11 cellular contexts compared by ENCODE assay signal in genomic region chr13:23715762-23716235, GRCh38.
A peak's percentile ranks its signal among the peaks of the same experiment; 100 is the strongest.
DNase-seq lines count a peak whose midpoint lies in the region; ATAC-seq, FAIRE-seq and TF ChIP-seq lines count a peak whose summit lies in the region.
"Had no signal": no experiment of that assay in that cellular context is flagged by ENCODE, and none has a peak within 500 bp of the region (broad histone marks: within the 10 kb centered on the region; RNA-seq: fewer than 3 reads in every experiment).

No MANE protein-coding gene starts in this region.

- dilution Hi-C loops in endothelial cell of umbilical vein (cut with MboI; ENCODE audit: extremely low pct_ligation_motif_present, low sequenced_read_pairs) = no loop called here

- H4K20me1 ChIP-seq in endothelial cell of umbilical vein (replicated peaks; ENCODE audit: control insufficient read depth, extremely low read depth, insufficient read depth, low read length) (no peaks in the 10 kb centered on the region), osteoblast (ENCODE audit: insufficient read depth, low read length) (no peaks in the 10 kb centered on the region)

- no peak for FAIRE-seq in endothelial cell of umbilical vein (lab: Jason Lieb, UNC)
- FAIRE-seq: A204.1, islet of Langerhans had no signal

- TF ChIP-seq POLR2A in endothelial cell of umbilical vein (IDR thresholded peaks at IDR 0.05; ENCODE audit: low read depth, low read length) = no peak

- DNase-seq in DMS 273 (lab: John Stamatoyannopoulos, UW; ENCODE audit: unreplicated experiment) (peak; percentile 6), DMS 273 treated with DMSO at 0.1 percent for 48 hours (lab: John Stamatoyannopoulos, UW) (no peak), LNCaP clone FGC (ENCODE audit: low read depth) (no peak), endothelial cell of umbilical vein (ENCODE audit: low read depth, low spot score) (no peak), osteoblast (ENCODE audit: insufficient read length, low spot score, missing footprints) (no peak), NCI-H2196 treated with DMSO at 0.1 percent for 48 hours (lab: John Stamatoyannopoulos, UW; ENCODE audit: unreplicated experiment) (no peak)
- no peak for DNase-seq in activated effector memory CD4-positive, alpha-beta T cell treated with anti-CD3 and anti-CD28 coated beads, Interleukin-2, amount 50 U/mL, for 16 hours
- DNase-seq: T-cell had no signal

- no peak for ATAC-seq in HG03378 (IDR thresholded peaks at IDR 0.05; ENCODE audit: unreplicated experiment)
- ATAC-seq: T-cell had no signal

- H2AFZ ChIP-seq in endothelial cell of umbilical vein (ENCODE audit: low read depth, low read length) (no peak overlapping the region), osteoblast (ENCODE audit: low read length) (no peak overlapping the region)

- H3K9me3 ChIP-seq in endothelial cell of umbilical vein (replicated peaks; ENCODE audit: control insufficient read depth, insufficient read depth, low read length) (no peaks in the 10 kb centered on the region), osteoblast (ENCODE audit: low read depth, low read length) (no peaks in the 10 kb centered on the region)

- POLR2A ChIA-PET in endothelial cell of umbilical vein (lab: Charles Lee) = no interaction called here

- H3K27me3 ChIP-seq in endothelial cell of umbilical vein (ENCODE audit: control insufficient read depth in 2 of 2, insufficient read depth in 2 of 2, low read length in 2 of 2) (no peaks in the 10 kb centered on the region), osteoblast (ENCODE audit: insufficient read depth, low read length) (no peaks in the 10 kb centered on the region)

- H3K27ac ChIP-seq in endothelial cell of umbilical vein (ENCODE audit: insufficient read depth, low read depth, low read length) (no peak overlapping the region), osteoblast (ENCODE audit: low read depth, low read length) (no peak overlapping the region)

- H3K9me1 ChIP-seq in endothelial cell of umbilical vein (replicated peaks; ENCODE audit: control insufficient read depth, extremely low read depth, insufficient read depth, low read length) = no peaks in the 10 kb centered on the region

- H3K4me3 ChIP-seq in LNCaP clone FGC (ENCODE audit: low read depth, low read length) = no peak overlapping the region
- no peak overlapping the region for H3K4me3 ChIP-seq in endothelial cell of umbilical vein (replicated peaks in 1 of 3; ENCODE audit: insufficient read depth in 1 of 3, low read depth in 1 of 3, low read length in 3 of 3)
- H3K4me3 ChIP-seq in osteoblast (ENCODE audit: insufficient read depth, low read length) = no peak overlapping the region

- H3K79me2 ChIP-seq in endothelial cell of umbilical vein (ENCODE audit: control insufficient read depth, insufficient read depth, low read length) (no peaks in the 10 kb centered on the region), osteoblast (ENCODE audit: insufficient read depth, low read length) (no peaks in the 10 kb centered on the region)

- H3K9ac ChIP-seq in endothelial cell of umbilical vein (replicated peaks; ENCODE audit: extremely low read depth, insufficient read depth, low read length) = no peak overlapping the region

- H3K4me2 ChIP-seq in endothelial cell of umbilical vein (ENCODE audit: insufficient read depth, low read length) = no peak overlapping the region
- H3K4me2 ChIP-seq in osteoblast (ENCODE audit: insufficient read depth, low read length) = no peak overlapping the region

- intact Hi-C loops in endothelial cell of umbilical vein (cut with micrococcal nuclease) = loop anchor here (2.0 kb wide), 1 partner anchor 155 kb away; no protein-coding TSS in a partner anchor

- CTCF ChIA-PET in endothelial cell of umbilical vein (lab: Charles Lee) = interaction anchor here (0.6 to 1.9 kb wide), 5 partner anchors 13 to 292 kb away, joined by 3 to 12 read pairs (median 3); no protein-coding TSS in a partner anchor

- H3K4me1 ChIP-seq in endothelial cell of umbilical vein (ENCODE audit: control insufficient read depth, extremely low read depth, insufficient read depth, low read length) = no peaks in the 10 kb centered on the region
- peaks cover 6% of the 10 kb centered on the region for H3K4me1 ChIP-seq in osteoblast (ENCODE audit: insufficient read depth, low read length)

- BruUV-seq in endothelial cell of umbilical vein (replicated peaks; lab: Mats Ljungman, UMichigan) = no TSS peak

- TF ChIP-seq CTCF in LNCaP clone FGC (IDR thresholded peaks at IDR 0.05; ENCODE audit: control insufficient read depth, extremely low read depth, insufficient read depth) (0 out of 2 replicates have a peak, but pooled peaks have one; percentile 18), endothelial cell of umbilical vein (IDR thresholded peaks at IDR 0.05; ENCODE audit: extremely low read depth in 1 of 2, insufficient read depth in 1 of 2, low read depth in 1 of 2, low read length in 2 of 2) (peak; percentile 6 to 32), osteoblast (IDR thresholded peaks at IDR 0.05; ENCODE audit: extremely low read depth, low read depth, low read length) (peak; percentile 42)

- H3K36me3 ChIP-seq in endothelial cell of umbilical vein (ENCODE audit: control insufficient read depth in 2 of 2, extremely low read depth in 1 of 2, insufficient read depth in 2 of 2, low read length in 2 of 2) (no peaks in the 10 kb centered on the region), osteoblast (ENCODE audit: insufficient read depth, low read length) (no peaks in the 10 kb centered on the region)

TF ChIP-seq in endothelial cell of umbilical vein, 7 proteins besides CTCF, POLR2A, EP300 and RAD21:
- TF ChIP-seq JUN (IDR thresholded peaks at IDR 0.05; ENCODE audit: borderline replicate concordance, insufficient read depth, insufficient read length, low read depth) = no peak
- no peak for TF ChIP-seq EZH2 (IDR thresholded peaks at IDR 0.05; ENCODE audit: borderline replicate concordance, low read depth, low read length, severe bottlenecking)
- TF ChIP-seq FOS (IDR thresholded peaks at IDR 0.05; ENCODE audit: borderline replicate concordance, insufficient read depth, low read length) = no peak
- no peak for TF ChIP-seq POLR2AphosphoS5 (IDR thresholded peaks at IDR 0.05; ENCODE audit: insufficient read depth, low read depth, low read length)
- TF ChIP-seq, protein P1, sequence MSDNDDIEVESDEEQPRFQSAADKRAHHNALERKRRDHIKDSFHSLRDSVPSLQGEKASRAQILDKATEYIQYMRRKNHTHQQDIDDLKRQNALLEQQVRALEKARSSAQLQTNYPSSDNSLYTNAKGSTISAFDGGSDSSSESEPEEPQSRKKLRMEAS (IDR thresholded peaks at IDR 0.05; ENCODE audit: insufficient read depth, insufficient read length) = no peak
- TF ChIP-seq GATA2 (IDR thresholded peaks at IDR 0.05; ENCODE audit: insufficient read depth, insufficient read length, low read depth, low read length) = no peak
- no peak for TF ChIP-seq MYC (IDR thresholded peaks at IDR 0.05; ENCODE audit: low read depth, low read length)
